8 cellular contexts compared by ENCODE assay signal in the genomic region with DNA sequence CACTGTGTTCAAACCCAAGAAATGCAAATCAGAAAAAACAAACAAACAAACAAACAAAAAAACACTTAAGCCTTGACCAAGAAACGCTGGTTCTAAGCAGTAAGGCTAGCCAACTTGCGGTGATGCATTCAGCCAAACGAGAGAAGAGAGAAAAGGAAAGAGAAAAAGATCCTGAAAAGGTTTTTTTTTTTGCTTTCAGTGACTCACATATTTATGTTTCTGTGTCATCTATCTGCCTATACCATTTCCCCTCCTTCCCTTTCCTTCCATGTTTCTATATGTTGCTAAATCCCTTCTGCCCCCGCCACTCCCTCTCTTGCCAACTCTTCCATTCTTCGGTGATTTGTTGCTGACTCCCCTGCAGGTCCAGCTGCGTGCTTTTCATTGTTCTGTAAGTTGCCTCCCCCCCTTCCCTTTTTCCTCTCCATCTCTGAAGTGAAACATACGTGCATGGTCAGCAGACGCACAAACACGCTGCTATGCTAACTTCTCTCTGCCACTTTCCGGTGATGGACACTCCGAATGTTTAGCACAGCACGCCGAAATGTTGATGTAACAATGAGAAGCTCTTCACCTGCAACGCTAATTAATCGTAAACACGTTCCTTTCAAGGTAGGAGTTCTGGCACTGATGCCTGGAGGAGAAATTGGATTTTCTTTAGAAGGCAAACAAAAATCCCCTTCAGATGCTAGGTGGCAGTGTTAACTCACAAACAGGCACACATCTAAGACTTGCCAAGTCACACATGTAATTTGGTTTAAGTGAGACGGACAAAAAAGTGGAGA.
DNase-seq lines count a peak whose midpoint lies in the region; ATAC-seq and TF ChIP-seq lines count a peak whose summit lies in the region.

No MANE protein-coding gene starts in this region.

- H4K20me1 ChIP-seq in Loucy (ENCODE audit: insufficient read depth, low read length, poor library complexity, severe bottlenecking): no peaks in the 10 kb centered on the region

- H3K9me3 ChIP-seq in right cardiac atrium (ENCODE audit: control insufficient read depth, low read length): no peaks in the 10 kb centered on the region
- H3K9me3 ChIP-seq in Loucy (ENCODE audit: insufficient read depth, low read depth, low read length): no peaks in the 10 kb centered on the region

- intact Hi-C loops in right cardiac atrium (cut with DNase I): no loop called here
- intact Hi-C loops in Right ventricle myocardium superior (cut with DNase I): no loop called here

- H3K79me2 ChIP-seq in Loucy (ENCODE audit: insufficient read depth, low read length): no peaks in the 10 kb centered on the region

- no peaks in the 10 kb centered on the region for H3K9me2 ChIP-seq in Loucy (replicated peaks; ENCODE audit: low read depth, low read length)

- H3K27me3 ChIP-seq in right cardiac atrium (ENCODE audit: control insufficient read depth, insufficient read depth): no peaks in the 10 kb centered on the region
- no peaks in the 10 kb centered on the region for H3K27me3 ChIP-seq in Loucy (ENCODE audit: insufficient read depth, low read length, poor library complexity, severe bottlenecking)

- DNase-seq in right cardiac atrium (no peak), Right ventricle myocardium superior (no peak), SK-MEL-5 (ENCODE audit: low read depth, low spot score) (peak; percentile 52), glomerular endothelial cell (ENCODE audit: extremely low read depth, low read depth, low spot score) (peak; percentile 54), putamen (ENCODE audit: low spot score) (peak; percentile 55), GDM1 (lab: John Stamatoyannopoulos, UW) (no peak)

- H3K4me1 ChIP-seq in right cardiac atrium (ENCODE audit: control insufficient read depth, insufficient read depth, low read length): peaks cover 3% of the 10 kb centered on the region
- H3K4me1 ChIP-seq in Loucy (ENCODE audit: insufficient read depth, low read length, poor library complexity, severe bottlenecking): no peaks in the 10 kb centered on the region

- 8% methylated on average over 17 of the region's 17 CpGs for WGBS in right cardiac atrium

- peak; percentile 33; the same call in 1 of the 2 replicates for TF ChIP-seq CTCF in Loucy (conservative IDR thresholded peaks at IDR 0.05; ENCODE audit: low read length)

- no peak overlapping the region for H3K4me2 ChIP-seq in Loucy (ENCODE audit: low read depth, low read length, poor library complexity, severe bottlenecking)

- H3F3A ChIP-seq in Loucy (ENCODE audit: low read depth): no peaks in the 10 kb centered on the region

- H3K27ac ChIP-seq in right cardiac atrium (ENCODE audit: low read length): no peak overlapping the region

- peak overlapping the region; percentile 35 for H3K4me3 ChIP-seq in right cardiac atrium (ENCODE audit: low read length)
- no peak overlapping the region for H3K4me3 ChIP-seq in Loucy (ENCODE audit: low read length, poor library complexity, severe bottlenecking)

- in situ Hi-C loops in SK-MEL-5 (cut with HindIII; ENCODE audit: low pct_unique_long_range_greater_than_20kb, low sequenced_read_pairs): no loop called here

- ATAC-seq in right cardiac atrium (no peak), Right ventricle myocardium superior (ENCODE audit: poor library complexity) (no peak), HG03108 (IDR thresholded peaks at IDR 0.05; ENCODE audit: unreplicated experiment) (no peak)

- H3K36me3 ChIP-seq in Loucy (ENCODE audit: insufficient read depth, low read length): no peaks in the 10 kb centered on the region

- no peak overlapping the region for H2AFZ ChIP-seq in Loucy (ENCODE audit: low read length)

- no peak overlapping the region for H3K9ac ChIP-seq in Loucy (ENCODE audit: low read depth, low read length, poor library complexity, severe bottlenecking)

Comparison
In these comparisons a context has a peak if more than half of its experiments do, and no peak if none do; other contexts are left out.
1. DNase-seq: peak in SK-MEL-5 (single experiment), glomerular endothelial cell (single experiment) and putamen (single experiment); none in right cardiac atrium (0 of 3), Right ventricle myocardium superior (single experiment) and GDM1 (single experiment).